In genomic region chr11:102317099-102317767, GRCh38 we compare ENCODE assay signal across 8 cellular contexts. TPM values are rescaled to one million over a fixed set of nuclear protein-coding genes. Genes with fewer than 3 reads are reported as not detected.
DNase-seq lines count a peak whose midpoint lies in the region; ATAC-seq and TF ChIP-seq lines count a peak whose summit lies in the region.

Gene BIRC3, plus strand, starts transcription at chr11:102317484. Its CDS starts 7,026 bp downstream, at chr11:102324510.

- H3K9me3 ChIP-seq in DND-41 (ENCODE audit: insufficient read depth, low read length, severe bottlenecking) (no peaks in the 10 kb centered on the region), KOPT-K1 (ENCODE audit: insufficient read depth, low read length, poor library complexity, severe bottlenecking) (no peaks in the 10 kb centered on the region), neuronal stem cell (replicated peaks in 1 of 2; ENCODE audit: control insufficient read depth in 2 of 2, insufficient read depth in 1 of 2, low read depth in 1 of 2, low read length in 2 of 2) (no peaks in the 10 kb centered on the region), subcutaneous abdominal adipose tissue (ENCODE audit: control insufficient read depth in 5 of 5, low read length in 5 of 5) (no peaks in the 10 kb centered on the region)

- TF ChIP-seq POLR2A in Raji (IDR thresholded peaks at IDR 0.05; ENCODE audit: insufficient read depth, low read depth, low read length), result peak; percentile 100

- no peak within 1 kb of the TSS for H4K91ac ChIP-seq in neuronal stem cell (ENCODE audit: low read depth, low read length, poor library complexity)

- DNase-seq in DND-41 (peak; percentile 86), foreskin fibroblast (peak; percentile 84 to 90), neuronal stem cell (ENCODE audit: low spot score) (peak; percentile 40)
- peak; percentile 85 for DNase-seq in activated T-helper 9 cell treated with anti-CD3 and anti-CD28 coated beads, Interleukin-2, amount 50 U/mL, for 16 hours (ENCODE audit: low read depth)

- no CpG with 5 or more reads among the region's 34 CpGs for WGBS in neuronal stem cell (ENCODE audit: extremely low coverage in 2 of 2, insufficient read length in 2 of 2, insufficient replicate concordance in 1 of 2), 2 donors

- H3K27me3 ChIP-seq in DND-41 (ENCODE audit: insufficient read depth, low read length, poor library complexity), result no peaks in the 10 kb centered on the region
- H3K27me3 ChIP-seq in neuronal stem cell (ENCODE audit: control insufficient read depth in 3 of 3, insufficient read depth in 3 of 3, low read depth in 1 of 3, low read length in 3 of 3), result peaks cover 0 to 13% (median 0%) of the 10 kb centered on the region in 3 experiments
- H3K27me3 ChIP-seq in subcutaneous abdominal adipose tissue (ENCODE audit: control insufficient read depth in 5 of 5, insufficient read depth in 4 of 5, low read length in 5 of 5), result no peaks in the 10 kb centered on the region

- no peak within 1 kb of the TSS for H3K14ac ChIP-seq in neuronal stem cell (ENCODE audit: low read length)

- H3K23ac ChIP-seq in neuronal stem cell (ENCODE audit: low read depth, low read length, poor library complexity), result no peak within 1 kb of the TSS

- peak within 1 kb of the TSS; percentile 86 for H3K4me2 ChIP-seq in DND-41 (ENCODE audit: insufficient read depth, low read length)
- no peak within 1 kb of the TSS for H3K4me2 ChIP-seq in neuronal stem cell (ENCODE audit: insufficient read depth, low read length, poor library complexity, severe bottlenecking)

- H2BK5ac ChIP-seq in neuronal stem cell (ENCODE audit: low read length), result no peak within 1 kb of the TSS

- no peak within 1 kb of the TSS for H2AK5ac ChIP-seq in neuronal stem cell (ENCODE audit: low read depth, low read length)

- no peak within 1 kb of the TSS for H3K18ac ChIP-seq in neuronal stem cell (ENCODE audit: low read length)

- no peaks in the 10 kb centered on the region for H3K36me3 ChIP-seq in DND-41 (ENCODE audit: insufficient read depth, low read length)
- H3K36me3 ChIP-seq in KOPT-K1 (ENCODE audit: insufficient read depth, low read length), result no peaks in the 10 kb centered on the region
- no peaks in the 10 kb centered on the region for H3K36me3 ChIP-seq in neuronal stem cell (replicated peaks in 1 of 2; ENCODE audit: control insufficient read depth in 2 of 2, insufficient read depth in 2 of 2, low read length in 2 of 2)
- H3K36me3 ChIP-seq in subcutaneous abdominal adipose tissue (ENCODE audit: control insufficient read depth in 5 of 5, insufficient read depth in 5 of 5, low read length in 5 of 5), result no peaks in the 10 kb centered on the region

- H3K4me3 ChIP-seq in DND-41 (ENCODE audit: low read depth in 1 of 2, low read length in 2 of 2) (peak within 1 kb of the TSS; percentile 27 to 73; a peak in 3 of 4 replicates), foreskin fibroblast (ENCODE audit: low read depth in 1 of 2, low read length in 2 of 2) (peak within 1 kb of the TSS; percentile 61 to 65), neuronal stem cell (ENCODE audit: low read length in 2 of 2) (peak within 1 kb of the TSS in 1 of 2 donors; percentile 66), subcutaneous abdominal adipose tissue (ENCODE audit: low read depth in 1 of 5, low read length in 5 of 5) (peak within 1 kb of the TSS; percentile 80 to 86 (median 85))

- no peak within 1 kb of the TSS for H2BK12ac ChIP-seq in neuronal stem cell (ENCODE audit: low read length)

- H3K4me1 ChIP-seq in DND-41 (ENCODE audit: insufficient read depth, low read length) (peaks cover 71% of the 10 kb centered on the region), neuronal stem cell (ENCODE audit: control insufficient read depth in 2 of 2, insufficient read depth in 1 of 2, low read depth in 1 of 2, low read length in 2 of 2) (no peaks in the 10 kb centered on the region), subcutaneous abdominal adipose tissue (ENCODE audit: control insufficient read depth in 5 of 5, insufficient read depth in 5 of 5, low read length in 5 of 5) (peaks cover 3 to 34% (median 13%) of the 10 kb centered on the region in 5 donors)

- no peak within 1 kb of the TSS for H2BK120ac ChIP-seq in neuronal stem cell (ENCODE audit: low read depth, low read length)

- peak within 1 kb of the TSS; percentile 86 for H2AFZ ChIP-seq in DND-41 (ENCODE audit: low read depth, low read length)
- peak within 1 kb of the TSS; percentile 68 for H2AFZ ChIP-seq in neuronal stem cell (ENCODE audit: low read length)

- no peaks in the 10 kb centered on the region for H3K79me1 ChIP-seq in neuronal stem cell (ENCODE audit: low read depth, low read length)

- H3K4ac ChIP-seq in neuronal stem cell (ENCODE audit: low read length), result no peak within 1 kb of the TSS

- H4K8ac ChIP-seq in neuronal stem cell (ENCODE audit: low read depth, low read length), result no peak within 1 kb of the TSS

- H3K9ac ChIP-seq in DND-41 (ENCODE audit: low read depth, low read length) (peak within 1 kb of the TSS; percentile 57), neuronal stem cell (ENCODE audit: low read depth, low read length, poor library complexity) (no peak within 1 kb of the TSS), subcutaneous abdominal adipose tissue (ENCODE audit: low read length in 5 of 5) (peak within 1 kb of the TSS in 4 of 5 donors; percentile 33 to 74 (median 66))

- H3K79me2 ChIP-seq in DND-41 (ENCODE audit: insufficient read depth, low read length), result no peaks in the 10 kb centered on the region

- peak; percentile 91 for ATAC-seq in DND-41 (ENCODE audit: insufficient read depth, low read depth)
- ATAC-seq in GM21737 (IDR thresholded peaks at IDR 0.05; ENCODE audit: unreplicated experiment), result peak; percentile 86

- no peak within 1 kb of the TSS for H2BK15ac ChIP-seq in neuronal stem cell (ENCODE audit: low read length)

- peak; percentile 56 for TF ChIP-seq CTCF in DND-41 (IDR thresholded peaks at IDR 0.05; ENCODE audit: borderline replicate concordance, extremely low read depth, low read length, poor library complexity, severe bottlenecking)
- TF ChIP-seq CTCF in foreskin fibroblast (IDR thresholded peaks at IDR 0.05; ENCODE audit: low read depth, low read length), result peak; percentile 18

- H3K27ac ChIP-seq in DND-41 (ENCODE audit: low read length) (peak within 1 kb of the TSS; percentile 72), KOPT-K1 (ENCODE audit: low read depth, low read length, poor library complexity, severe bottlenecking) (peak within 1 kb of the TSS; percentile 75), neuronal stem cell (replicated peaks; ENCODE audit: low read length) (no peak within 1 kb of the TSS), subcutaneous abdominal adipose tissue (ENCODE audit: low read depth, low read length) (peak within 1 kb of the TSS; percentile 63)

- H4K20me1 ChIP-seq in DND-41 (ENCODE audit: insufficient read depth, low read length), result no peaks in the 10 kb centered on the region

RNA-seq across cellular contexts. Expression of gene BIRC3, which starts in this region (rescaled TPM):
- 0.06 TPM for polyA plus RNA-seq in neuronal stem cell (2013, experiment 1 of 2)
- 0.18 TPM for polyA plus RNA-seq in neuronal stem cell (2013, experiment 2 of 2)
